Comparison of ENCODE assay signal across 8 cellular contexts in the genomic region with DNA sequence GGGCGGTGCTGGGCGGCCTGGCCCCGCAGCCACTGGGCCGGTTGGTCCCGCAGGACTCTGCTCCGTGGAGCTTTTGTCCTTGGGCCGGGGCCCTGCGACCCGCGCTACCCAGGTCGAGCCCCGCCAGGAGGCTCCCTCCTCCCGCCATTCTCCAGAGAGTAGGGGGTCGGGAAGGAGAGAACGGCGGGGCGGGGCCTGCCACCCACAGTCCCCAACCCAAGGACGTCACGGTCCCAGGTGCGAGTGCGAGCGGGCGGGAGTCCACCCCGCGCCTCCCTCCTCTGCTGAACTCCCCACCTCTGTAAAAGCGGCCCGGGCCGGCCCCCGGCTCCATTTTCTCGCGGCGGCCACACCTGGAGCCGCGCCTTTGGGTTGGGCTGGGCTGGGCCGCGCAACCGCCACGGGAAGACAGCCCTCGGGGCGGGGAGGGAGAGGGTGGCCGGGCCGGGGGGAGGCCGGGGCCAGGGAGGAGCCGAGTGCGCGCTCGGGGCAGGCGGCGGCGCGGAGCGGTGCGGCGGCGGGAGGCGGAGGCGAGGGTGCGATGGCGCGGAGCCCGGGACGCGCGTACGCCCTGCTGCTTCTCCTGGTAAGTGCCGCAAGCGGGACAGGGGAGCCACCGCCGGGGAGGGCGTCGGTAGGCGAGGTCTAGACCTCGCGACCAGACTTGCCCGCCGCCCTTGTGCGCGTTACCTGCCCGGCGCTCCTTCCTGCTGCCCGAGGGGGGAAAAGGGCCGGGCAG. TPM values are rescaled to one million over a fixed set of nuclear protein-coding genes. Genes with fewer than 3 reads are reported as not detected.
DNase-seq lines count a peak whose midpoint lies in the region; ATAC-seq and TF ChIP-seq lines count a peak whose summit lies in the region.

A gene (plus strand): TSS at position 467 of the 739 bp plus-strand sequence. CDS start 75 bp downstream, at position 542.

- dilution Hi-C loops in mammary epithelial cell (cut with HindIII; ENCODE audit: low sequenced_read_pairs) = no loop called here

- H3K36me3 ChIP-seq in PC-9 (ENCODE audit: low read depth) (no peaks in the 10 kb centered on the region), mammary epithelial cell (ENCODE audit: insufficient read depth, low read length) (no peaks in the 10 kb centered on the region)

- peaks cover 45% of the 10 kb centered on the region for H3K79me2 ChIP-seq in PC-9 (ENCODE audit: low read depth)
- peaks cover 42% of the 10 kb centered on the region for H3K79me2 ChIP-seq in mammary epithelial cell (ENCODE audit: insufficient read depth, low read length)

- H3K4me3 ChIP-seq in PC-9 = peak within 1 kb of the TSS; percentile 96
- H3K4me3 ChIP-seq in mammary epithelial cell (replicated peaks in 1 of 3; ENCODE audit: insufficient read depth in 1 of 3, low read depth in 2 of 3, low read length in 3 of 3) = peak within 1 kb of the TSS; percentile 72 to 77 (median 73)

- H3K27ac ChIP-seq in PC-9 (peak within 1 kb of the TSS; percentile 82), mammary epithelial cell (ENCODE audit: insufficient read depth, low read depth, low read length) (peak within 1 kb of the TSS; percentile 93)

- intact Hi-C loops in PC-9 (cut with micrococcal nuclease; ENCODE audit: unreplicated experiment) = loop anchor here (2.0 kb wide), 2 partner anchors 15 to 73 kb away; no protein-coding TSS in a partner anchor
- intact Hi-C loops in mammary epithelial cell (cut with micrococcal nuclease) = loop anchor here (1.0 kb wide), 1 partner anchor 8 kb away; no protein-coding TSS in a partner anchor

- ATAC-seq in GM19023 (IDR thresholded peaks at IDR 0.05; ENCODE audit: unreplicated experiment) (peak; percentile 49), HG03095 (IDR thresholded peaks at IDR 0.05; ENCODE audit: unreplicated experiment) (peak; percentile 45)

- H3K4me2 ChIP-seq in PC-9 (peak within 1 kb of the TSS; percentile 91), mammary epithelial cell (ENCODE audit: insufficient read depth, low read depth, low read length) (peak within 1 kb of the TSS; percentile 83)

- H3K27me3 ChIP-seq in PC-9 (ENCODE audit: insufficient read depth, low read depth) (no peaks in the 10 kb centered on the region), mammary epithelial cell (ENCODE audit: insufficient read depth, low read length) (no peaks in the 10 kb centered on the region)

- TF ChIP-seq CTCF in PC-9 (conservative IDR thresholded peaks at IDR 0.05) = no peak
- no peak for TF ChIP-seq CTCF in mammary epithelial cell (conservative IDR thresholded peaks at IDR 0.05 in 1 of 2, IDR thresholded peaks at IDR 0.05 in 1 of 2; ENCODE audit: extremely low read depth in 1 of 2, insufficient read depth in 1 of 2, low read depth in 1 of 2, low read length in 2 of 2)

- H4K20me1 ChIP-seq in PC-9 (ENCODE audit: insufficient read depth) = no peaks in the 10 kb centered on the region
- H4K20me1 ChIP-seq in mammary epithelial cell (ENCODE audit: insufficient read depth, low read length) = no peaks in the 10 kb centered on the region

- 3% methylated on average over 8 of the region's 82 CpGs for WGBS in mammary epithelial cell (ENCODE audit: low coverage, missing lambda C conversion rate)

- no TSS peak for BruUV-seq in PC-9 (replicated peaks; lab: Mats Ljungman, UMichigan)
- no TSS peak for BruUV-seq in mammary epithelial cell (replicated peaks; lab: Mats Ljungman, UMichigan)

- H2AFZ ChIP-seq in PC-9 (peak within 1 kb of the TSS; percentile 75), mammary epithelial cell (ENCODE audit: low read depth, low read length) (peak within 1 kb of the TSS; percentile 87)

- POLR2A ChIA-PET in PC-9 (lab: Charles Lee; ENCODE audit: unreplicated experiment) = no interaction called here

- CTCF ChIA-PET in PC-9 (lab: Charles Lee) = no interaction called here
- CTCF ChIA-PET in mammary epithelial cell (lab: Charles Lee; ENCODE audit: low non-redundant PET) = no interaction called here

- DNase-seq in AG20443 (ENCODE audit: low spot score) = peak; percentile 35
- peak in 1 of 2 experiments; percentile 80 for DNase-seq in PC-9
- DNase-seq in mammary epithelial cell = peak; percentile 87
- peak; percentile 38 for DNase-seq in kidney glomerular epithelial cell (lab: John Stamatoyannopoulos, UW)
- DNase-seq in stimulated activated CD8-positive, alpha-beta memory T cell treated with anti-CD3 and anti-CD28 coated beads, Interleukin-15, amount 100 ng/mL, for 48 hours (ENCODE audit: low read depth in 2 of 2) = peak; percentile 3 to 4
- no peak for DNase-seq in NCI-H187 treated with DMSO at 0.1 percent for 48 hours (lab: John Stamatoyannopoulos, UW)

- no peaks in the 10 kb centered on the region for H3K9me2 ChIP-seq in PC-9 (ENCODE audit: insufficient read depth)

- in situ Hi-C loops in mammary epithelial cell (cut with MboI; ENCODE audit: low sequenced_read_pairs in 2 of 2) = no loop called here

- 0 out of 2 replicates have a peak, but pooled peaks cover 3% of the 10 kb centered on the region for H3F3A ChIP-seq in PC-9 (ENCODE audit: insufficient read depth, low read depth)

- H3K9me3 ChIP-seq in PC-9 (ENCODE audit: insufficient read depth, low read depth) (no peaks in the 10 kb centered on the region), mammary epithelial cell (replicated peaks; ENCODE audit: insufficient read depth, low read length) (no peaks in the 10 kb centered on the region)

- H3K4me1 ChIP-seq in PC-9 (replicated peaks; ENCODE audit: insufficient read depth) = peaks cover 12% of the 10 kb centered on the region
- peaks cover 19% of the 10 kb centered on the region for H3K4me1 ChIP-seq in mammary epithelial cell (ENCODE audit: insufficient read depth, low read length)

- peak within 1 kb of the TSS; percentile 98 for H3K9ac ChIP-seq in mammary epithelial cell (ENCODE audit: insufficient read depth, low read length)

RNA-seq across cellular contexts. Expression of the gene that starts here (rescaled TPM):
- total RNA-seq in PC-9 (2021) = 66.0 and 90.1 TPM in 2 replicates
- total RNA-seq in mammary epithelial cell = 100 to 1,000 TPM; 110 to 150 TPM
- polyA plus RNA-seq in mammary epithelial cell = 107 TPM
- 125 TPM for polyA minus RNA-seq in mammary epithelial cell
